13 cellular contexts compared by ENCODE assay signal in the genomic region with DNA sequence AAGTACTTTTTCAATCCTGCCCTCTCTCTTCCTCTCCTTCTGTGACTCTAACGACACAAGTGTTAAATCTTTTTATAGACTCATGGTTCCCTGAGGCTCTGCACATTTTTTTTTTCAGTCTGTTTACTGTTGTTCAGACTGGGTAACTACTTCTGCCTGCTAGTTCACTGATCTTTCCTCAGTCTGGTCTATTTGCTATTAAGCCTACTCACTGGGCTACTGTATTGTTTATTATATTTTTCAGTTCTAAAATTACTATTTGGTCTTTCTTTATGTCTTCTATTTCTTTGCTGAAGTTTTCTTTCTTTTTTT. TPM values are rescaled to one million over a fixed set of nuclear protein-coding genes. Genes with fewer than 3 reads are reported as not detected.
DNase-seq lines count a peak whose midpoint lies in the region; ATAC-seq, FAIRE-seq and TF ChIP-seq lines count a peak whose summit lies in the region.
"Had no signal": no experiment of that assay in that cellular context is flagged by ENCODE, and none has a peak within 500 bp of the region (broad histone marks: within the 10 kb centered on the region; RNA-seq: fewer than 3 reads in every experiment).

No MANE protein-coding gene starts in this region.

- intact Hi-C loops in left cardiac atrium (cut with DNase I) = no loop called here

- H3K27ac ChIP-seq in SK-N-MC (peak overlapping the region; percentile 58), small intestine (ENCODE audit: low read depth in 1 of 2, low read length in 1 of 2) (no peak overlapping the region), suprapubic skin (no peak overlapping the region)

- ATAC-seq in left cardiac atrium = peak; percentile 34 to 47

- 12 to 38% (median 22%) methylated on average over 1 of the region's 1 CpG for WGBS in small intestine, 3 donors
- 12% methylated on average over 1 of the region's 1 CpG for WGBS in suprapubic skin

- H3K9me3 ChIP-seq in SK-N-MC (ENCODE audit: low read depth, low read length) (no peaks in the 10 kb centered on the region), small intestine (ENCODE audit: control insufficient read depth, low read depth) (no peaks in the 10 kb centered on the region), suprapubic skin (no peaks in the 10 kb centered on the region)
- H3K9me3 ChIP-seq: transverse colon had no signal

- H3K4me3 ChIP-seq in SK-N-MC = peak overlapping the region; percentile 23; the same call in 1 of the 2 replicates
- H3K4me3 ChIP-seq in small intestine (ENCODE audit: low read depth in 1 of 2, low read length in 2 of 2) = no peak overlapping the region
- H3K4me3 ChIP-seq in suprapubic skin = no peak overlapping the region
- H3K4me3 ChIP-seq: transverse colon had no signal

- no peak overlapping the region for H3K4me3 Mint-ChIP-seq in osteocyte (ENCODE audit: unreplicated experiment)

- peaks cover 54% of the 10 kb centered on the region for H3K4me1 Mint-ChIP-seq in osteocyte (ENCODE audit: unreplicated experiment)

- no peak for FAIRE-seq in small intestine (lab: Jason Lieb, UNC)

- no peaks in the 10 kb centered on the region for H3K36me3 Mint-ChIP-seq in osteocyte (ENCODE audit: unreplicated experiment)

- H3K27me3 ChIP-seq in small intestine (ENCODE audit: control insufficient read depth in 2 of 2, insufficient read depth in 2 of 2, low read length in 2 of 2) (no peaks in the 10 kb centered on the region), suprapubic skin (no peaks in the 10 kb centered on the region)
- H3K27me3 ChIP-seq: transverse colon had no signal

- H3K36me3 ChIP-seq in SK-N-MC (ENCODE audit: insufficient read depth, low read length) (peaks cover 27% of the 10 kb centered on the region), small intestine (ENCODE audit: control insufficient read depth in 2 of 2, insufficient read depth in 2 of 2, low read length in 2 of 2) (no peaks in the 10 kb centered on the region), suprapubic skin (no peaks in the 10 kb centered on the region)
- H3K36me3 ChIP-seq: transverse colon had no signal

- DNase-seq in ELR (ENCODE audit: low read depth) (peak; percentile 23), SK-N-MC (ENCODE audit: low read depth, low spot score) (no peak), left cardiac atrium (no peak), osteocyte (ENCODE audit: extremely low spot score, unreplicated experiment) (no peak), small intestine (no peak), suprapubic skin (ENCODE audit: low spot score in 2 of 2) (no peak), DMS114 treated with DMSO at 0.1 percent for 48 hours (lab: John Stamatoyannopoulos, UW; ENCODE audit: unreplicated experiment) (no peak), CD1c-positive myeloid dendritic cell (ENCODE audit: extremely low spot score) (no peak)
- DNase-seq: aorta, NCI-H2227 treated with DMSO at 0.1 percent for 48 hours, nucleus accumbens, SW 1271, transverse colon had no signal

- H3K27ac Mint-ChIP-seq in osteocyte (ENCODE audit: unreplicated experiment) = peak overlapping the region; percentile 84

- H3K9me3 Mint-ChIP-seq in osteocyte (ENCODE audit: unreplicated experiment) = no peaks in the 10 kb centered on the region

- no peak overlapping the region for H3K9ac ChIP-seq in SK-N-MC (ENCODE audit: insufficient read length)

- no peak for TF ChIP-seq POLR2A in suprapubic skin (IDR thresholded peaks at IDR 0.05)

- TF ChIP-seq EP300 in suprapubic skin (IDR thresholded peaks at IDR 0.05) = no peak

- TF ChIP-seq CTCF in osteocyte (IDR thresholded peaks at IDR 0.05) = no peak
- no peak for TF ChIP-seq CTCF in suprapubic skin (IDR thresholded peaks at IDR 0.05)

- no peaks in the 10 kb centered on the region for H3K27me3 Mint-ChIP-seq in osteocyte (ENCODE audit: unreplicated experiment)

- H3K4me1 ChIP-seq in small intestine (ENCODE audit: control insufficient read depth in 2 of 2, insufficient read depth in 1 of 2, low read depth in 1 of 2, low read length in 1 of 2) = no peaks in the 10 kb centered on the region
- H3K4me1 ChIP-seq in suprapubic skin = peaks cover 32% of the 10 kb centered on the region

RNA-seq across cellular contexts. Expression of a gene that starts 21.3 kb away (rescaled TPM):
- total RNA-seq in left cardiac atrium (10 to 100 TPM; 37.8 to 39.3 TPM), osteocyte (68.4 and 69.3 TPM in 2 replicates), suprapubic skin (10 to 100 TPM; 31.3 to 40.0 (median 36.2) TPM)
- polyA plus RNA-seq in small intestine = 10 to 100 TPM; 18.1 to 25.9 (median 19.0) TPM
